In genomic region chr3:159840900-159841299, GRCh38 we compare ENCODE assay signal across 10 cellular contexts. TPM values are rescaled to one million over a fixed set of nuclear protein-coding genes. Genes with fewer than 3 reads are reported as not detected.
DNase-seq lines count a peak whose midpoint lies in the region; ATAC-seq and TF ChIP-seq lines count a peak whose summit lies in the region.
"Had no signal": no experiment of that assay in that cellular context is flagged by ENCODE, and none has a peak within 500 bp of the region (broad histone marks: within the 10 kb centered on the region; RNA-seq: fewer than 3 reads in every experiment).

No MANE protein-coding gene starts in this region.

- no peak for TF ChIP-seq POLR2A in heart left ventricle (IDR thresholded peaks at IDR 0.05)

- peak overlapping the region in 8 of 12 donors; percentile 34 to 60 (median 54) for H3K4me3 ChIP-seq in heart left ventricle
- H3K4me3 ChIP-seq in CD8-positive, alpha-beta T cell (ENCODE audit: low read depth, low read length): no peak overlapping the region

- H3K4me1 ChIP-seq in heart left ventricle: peaks cover 9 to 77% (median 53%) of the 10 kb centered on the region in 12 donors
- no peaks in the 10 kb centered on the region for H3K4me1 ChIP-seq in CD8-positive, alpha-beta T cell (ENCODE audit: insufficient read depth, low read length)

- no peaks in the 10 kb centered on the region for H3K36me3 ChIP-seq in heart left ventricle
- H3K36me3 ChIP-seq in CD8-positive, alpha-beta T cell (ENCODE audit: insufficient read depth, low read length): no peaks in the 10 kb centered on the region

- peak; percentile 93 for DNase-seq in amniotic epithelial cell (ENCODE audit: low read depth)
- DNase-seq in heart left ventricle: no peak
- peak; percentile 91 for DNase-seq in renal cortical epithelial cell (ENCODE audit: low read depth)
- no peak for DNase-seq in CD8-positive, alpha-beta T cell
- DNase-seq in ACHN: no peak
- no peak for DNase-seq in stimulated activated naive B cell treated with anti-CD40 and anti-IgM and Interleukin-4, amounts not matched to agents 10 μg/mL and 1 μg/mL and 100 μg/mL, for 72 hours
- DNase-seq: midbrain had no signal

- in situ Hi-C loops in ACHN (cut with HindIII; ENCODE audit: low pct_ligation_motif_present, low pct_unique_long_range_greater_than_20kb, low sequenced_read_pairs): no loop called here

- intact Hi-C loops in heart left ventricle (cut with DNase I): no loop called here
- intact Hi-C loops in CD8-positive, alpha-beta T cell (cut with DNase I, micrococcal nuclease): no loop called here

- no peak overlapping the region for H3K4me3 Mint-ChIP-seq in CD8-positive, alpha-beta T cell
- no peak overlapping the region for H3K4me3 Mint-ChIP-seq in stimulated activated naive B cell treated with anti-CD40 and anti-IgM and Interleukin-4, amounts not matched to agents 10 μg/mL and 1 μg/mL and 100 μg/mL, for 72 hours

- H3K27ac ChIP-seq in heart left ventricle: peak overlapping the region in 8 of 12 donors; percentile 9 to 84 (median 78)
- no peak overlapping the region for H3K27ac ChIP-seq in CD8-positive, alpha-beta T cell (ENCODE audit: low read depth, low read length)

- H3K9me3 Mint-ChIP-seq in CD8-positive, alpha-beta T cell: no peaks in the 10 kb centered on the region
- no peaks in the 10 kb centered on the region for H3K9me3 Mint-ChIP-seq in stimulated activated naive B cell treated with anti-CD40 and anti-IgM and Interleukin-4, amounts not matched to agents 10 μg/mL and 1 μg/mL and 100 μg/mL, for 72 hours

- TF ChIP-seq CTCF in heart left ventricle (IDR thresholded peaks at IDR 0.05): no peak
- no peak for TF ChIP-seq CTCF in CD8-positive, alpha-beta T cell (IDR thresholded peaks at IDR 0.05)

- 28 to 52% (median 42%) methylated on average over 2 of the region's 2 CpGs for WGBS in heart left ventricle, 4 donors

- no peak for TF ChIP-seq RAD21 in Ishikawa (IDR thresholded peaks at IDR 0.05; ENCODE audit: low read depth)

- H3K9me3 ChIP-seq in heart left ventricle: no peaks in the 10 kb centered on the region
- H3K9me3 ChIP-seq in CD8-positive, alpha-beta T cell (ENCODE audit: low read length): no peaks in the 10 kb centered on the region

- peaks cover 12% of the 10 kb centered on the region for H3K27me3 Mint-ChIP-seq in CD8-positive, alpha-beta T cell (ENCODE audit: low read depth)
- peaks cover 7 to 18% of the 10 kb centered on the region in 2 donors for H3K27me3 Mint-ChIP-seq in stimulated activated naive B cell treated with anti-CD40 and anti-IgM and Interleukin-4, amounts not matched to agents 10 μg/mL and 1 μg/mL and 100 μg/mL, for 72 hours

- no peak for ATAC-seq in heart left ventricle
- no peak for ATAC-seq in CD8-positive, alpha-beta T cell
- no peak for ATAC-seq in stimulated activated naive B cell treated with anti-CD40 and anti-IgM and Interleukin-4, amounts not matched to agents 10 μg/mL and 1 μg/mL and 100 μg/mL, for 72 hours (replicated peaks)
- no peak for ATAC-seq in HG02678 (IDR thresholded peaks at IDR 0.05; ENCODE audit: unreplicated experiment)

- CTCF ChIA-PET in CD8-positive, alpha-beta T cell (lab: Charles Lee): no interaction called here

- no peaks in the 10 kb centered on the region for H3K36me3 Mint-ChIP-seq in CD8-positive, alpha-beta T cell
- H3K36me3 Mint-ChIP-seq in stimulated activated naive B cell treated with anti-CD40 and anti-IgM and Interleukin-4, amounts not matched to agents 10 μg/mL and 1 μg/mL and 100 μg/mL, for 72 hours: no peaks in the 10 kb centered on the region

- H3K27me3 ChIP-seq in heart left ventricle: no peaks in the 10 kb centered on the region
- peaks cover 3% of the 10 kb centered on the region for H3K27me3 ChIP-seq in CD8-positive, alpha-beta T cell (ENCODE audit: insufficient read depth, low read length)

- H3K27ac Mint-ChIP-seq in CD8-positive, alpha-beta T cell: no peak overlapping the region
- H3K27ac Mint-ChIP-seq in stimulated activated naive B cell treated with anti-CD40 and anti-IgM and Interleukin-4, amounts not matched to agents 10 μg/mL and 1 μg/mL and 100 μg/mL, for 72 hours: no peak overlapping the region

- H3K4me1 Mint-ChIP-seq in CD8-positive, alpha-beta T cell (ENCODE audit: low read depth): peaks cover 6% of the 10 kb centered on the region
- H3K4me1 Mint-ChIP-seq in stimulated activated naive B cell treated with anti-CD40 and anti-IgM and Interleukin-4, amounts not matched to agents 10 μg/mL and 1 μg/mL and 100 μg/mL, for 72 hours: peaks cover 9 to 17% of the 10 kb centered on the region in 2 donors

- TF ChIP-seq EP300 in Ishikawa (IDR thresholded peaks at IDR 0.05; ENCODE audit: borderline replicate concordance): no peak

- POLR2A ChIA-PET in CD8-positive, alpha-beta T cell (lab: Charles Lee): no interaction called here

TF ChIP-seq in Ishikawa, 13 proteins besides CTCF, POLR2A, EP300 and RAD21:
- TF ChIP-seq CEBPB (IDR thresholded peaks at IDR 0.05) (peak; percentile 74), ZBTB7A (IDR thresholded peaks at IDR 0.05; ENCODE audit: low read depth) (no peak)
TF ChIP-seq in Ishikawa: peak in this region for 1.

RNA-seq across cellular contexts. Expression of gene SCHIP1, which starts 1.2 kb away (rescaled TPM):
- total RNA-seq in heart left ventricle: 100 to 1,000 TPM in 1 of 9 donors, 10 to 100 TPM in 8; 38.8 to 137 (median 49.9) TPM
- polyA plus RNA-seq in heart left ventricle: 100 to 1,000 TPM in 1 of 2 donors, 10 to 100 TPM in 1; 23.8 to 100 TPM
- 4.0 and 13.5 TPM in 2 replicates for total RNA-seq in renal cortical epithelial cell
- not detected for total RNA-seq in CD8-positive, alpha-beta T cell
- total RNA-seq: HT-29 had no signal

Comparison
In these comparisons a context has a peak if more than half of its experiments do, and no peak if none do; other contexts are left out.
1. DNase-seq: peak in amniotic epithelial cell (single experiment) and renal cortical epithelial cell (single experiment); none in heart left ventricle (0 of 5), CD8-positive, alpha-beta T cell (0 of 7), ACHN (single experiment) and stimulated activated naive B cell treated with anti-CD40 and anti-IgM and Interleukin-4, amounts not matched to agents 10 μg/mL and 1 μg/mL and 100 μg/mL, for 72 hours (single experiment).